ENCODE assay signal across 24 cellular contexts in the genomic region with DNA sequence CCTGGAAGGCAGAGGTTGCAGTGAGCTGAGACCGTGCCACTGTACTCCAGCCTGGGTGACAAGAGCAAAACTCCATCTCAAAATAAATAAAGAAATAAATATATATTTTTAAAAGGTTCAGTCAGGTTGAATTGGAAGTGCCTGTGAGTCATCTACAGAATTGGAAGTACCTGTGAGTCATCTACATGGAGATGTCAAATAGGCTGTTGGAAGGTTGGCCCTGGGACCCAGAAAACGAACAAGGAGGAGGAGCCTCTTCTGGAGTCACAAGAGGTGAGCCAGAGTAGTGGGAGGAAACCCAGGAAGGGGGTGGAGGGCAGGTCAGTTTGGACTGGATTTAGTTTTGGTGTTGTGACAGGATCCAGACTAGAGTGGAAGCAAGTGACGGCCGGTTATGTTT. TPM values are rescaled to one million over a fixed set of nuclear protein-coding genes. Genes with fewer than 3 reads are reported as not detected.
DNase-seq lines count a peak whose midpoint lies in the region; ATAC-seq, FAIRE-seq and TF ChIP-seq lines count a peak whose summit lies in the region.
"Had no signal": no experiment of that assay in that cellular context is flagged by ENCODE, and none has a peak within 500 bp of the region (broad histone marks: within the 10 kb centered on the region; RNA-seq: fewer than 3 reads in every experiment).

No MANE protein-coding gene starts in this region.

- no peak for TF ChIP-seq RAD21 in A549 (conservative IDR thresholded peaks at IDR 0.05 in 1 of 2, IDR thresholded peaks at IDR 0.05 in 1 of 2)

- TF ChIP-seq EP300 in A549 (IDR thresholded peaks at IDR 0.05), result no peak

- WGBS in A549 (ENCODE audit: missing lambda C conversion rate), result 49% methylated on average over 4 of the region's 4 CpGs
- 60% methylated on average over 4 of the region's 4 CpGs for WGBS in prostate gland

- CTCF ChIA-PET in A549 (lab: Yijun Ruan, JAX), result no interaction called here

- TF ChIP-seq CTCF in A549 (IDR thresholded peaks at IDR 0.05) (no peak), RWPE2 (IDR thresholded peaks at IDR 0.05; ENCODE audit: poor library complexity, severe bottlenecking) (no peak), prostate gland (IDR thresholded peaks at IDR 0.05) (no peak)

- TF ChIP-seq POLR2A in A549 (IDR thresholded peaks at IDR 0.05; ENCODE audit: low read length) (no peak), prostate gland (IDR thresholded peaks at IDR 0.05) (no peak)

- H3K4me1 ChIP-seq in A549 (peaks cover 73% of the 10 kb centered on the region), RWPE2 (ENCODE audit: insufficient read depth, poor library complexity, severe bottlenecking) (peaks cover 24% of the 10 kb centered on the region), prostate gland (replicated peaks) (no peaks in the 10 kb centered on the region)

- no peak overlapping the region for H3K4me2 ChIP-seq in A549
- H3K4me2 ChIP-seq: PC-9 had no signal

- H3K4me3 ChIP-seq in A549, result no peak overlapping the region
- no peak overlapping the region for H3K4me3 ChIP-seq in RWPE2 (ENCODE audit: severe bottlenecking)
- H3K4me3 ChIP-seq in prostate gland, result no peak overlapping the region
- H3K4me3 ChIP-seq: colonic mucosa, pancreas, PC-9, SJCRH30, vagina had no signal

- H3K27ac ChIP-seq in A549, result peak overlapping the region; percentile 26 to 88
- no peak overlapping the region for H3K27ac ChIP-seq in RWPE2 (ENCODE audit: poor library complexity, severe bottlenecking)
- no peak overlapping the region for H3K27ac ChIP-seq in prostate gland
- H3K27ac ChIP-seq: colonic mucosa, pancreas, SJCRH30, vagina had no signal

- ATAC-seq in A549 (no peak), RWPE2 (ENCODE audit: low read depth) (peak; percentile 53), HG02885 (IDR thresholded peaks at IDR 0.05; ENCODE audit: poor library complexity, unreplicated experiment) (no peak)
- ATAC-seq: left colon, pancreas, sciatic nerve had no signal

- POLR2A ChIA-PET in A549 (lab: Yijun Ruan, JAX), result no interaction called here

- intact Hi-C loops in prostate gland (cut with DNase I), result no loop called here

- H3K27me3 ChIP-seq in RWPE2 (ENCODE audit: insufficient read depth, poor library complexity, severe bottlenecking) (no peaks in the 10 kb centered on the region), prostate gland (replicated peaks; ENCODE audit: insufficient read depth) (no peaks in the 10 kb centered on the region)
- H3K27me3 ChIP-seq: colonic mucosa, pancreas, SJCRH30, vagina had no signal

- DNase-seq in A549 (ENCODE audit: low read depth in 1 of 2, low spot score in 1 of 2) (peak in 1 of 2 experiments; percentile 78), DMS53 (lab: John Stamatoyannopoulos, UW) (peak; percentile 64), RWPE2 (ENCODE audit: low spot score) (no peak), kidney tubule cell (ENCODE audit: low spot score) (peak; percentile 85), prostate gland (ENCODE audit: low spot score) (no peak), NCI-H1436 treated with DMSO at 0.1 percent for 48 hours (lab: John Stamatoyannopoulos, UW) (no peak)
- DNase-seq: activated effector memory CD4-positive, alpha-beta T cell treated with Interleukin-2 at 50 U/mL for 16 hours; CD4-positive, alpha-beta memory T cell; colonic mucosa; DMS153; left colon; NCI-H1048; NCI-H1930; NCI-H345; pancreas; SJCRH30; T-helper 1 cell had no signal

- H3K9me3 ChIP-seq in A549 (no peaks in the 10 kb centered on the region), RWPE2 (ENCODE audit: severe bottlenecking) (no peaks in the 10 kb centered on the region), prostate gland (no peaks in the 10 kb centered on the region)
- H3K9me3 ChIP-seq: colonic mucosa, pancreas, SJCRH30, vagina had no signal

- H3K36me3 ChIP-seq in RWPE2 (ENCODE audit: low read depth) (no peaks in the 10 kb centered on the region), prostate gland (no peaks in the 10 kb centered on the region)
- H3K36me3 ChIP-seq: colonic mucosa, pancreas, SJCRH30, vagina had no signal

- no peak for FAIRE-seq in A549 (lab: Jason Lieb, UNC)
- FAIRE-seq: GM12891, pancreas had no signal

TF ChIP-seq in A549, 52 proteins besides CTCF, POLR2A, EP300 and RAD21:
- TF ChIP-seq FOSL2 (IDR thresholded peaks at IDR 0.05), result no peak
- peak; percentile 82 for TF ChIP-seq FOSL2 (CRISPR knock-in tag; IDR thresholded peaks at IDR 0.05)
- TF ChIP-seq NR3C1 (IDR thresholded peaks at IDR 0.05), result no peak

RNA-seq across cellular contexts. Expression of gene SCYGR1, which starts 15.2 kb away (rescaled TPM):
- polyA plus RNA-seq in A549 (2011; rRNA removed), result not detected in 2 replicates
- polyA plus RNA-seq in A549 (2012; cell fraction: cytosol; rRNA removed), result not detected in 2 replicates
- not detected in 2 replicates for polyA plus RNA-seq in A549 (2012; cell fraction: nucleus; rRNA removed)
- polyA plus RNA-seq in A549 (2017; fragmentation: RNase III; extraction: RNeasy Plus Mini Kit Qiagen cat#74134 plus additional on column Dnase treatment), result not detected in 3 replicates
- polyA minus RNA-seq in A549 (2011; rRNA and poly(A)+ RNA removed), result not detected in 2 replicates
- not detected for total RNA-seq in prostate gland
- total RNA-seq: CD4-positive, alpha-beta memory T cell; colonic mucosa; fibroblast of lung; left colon; pancreas; PC-9; sciatic nerve; SJCRH30; temporal lobe; vagina had no signal
- polyA plus RNA-seq: CD4-positive, alpha-beta memory T cell; fibroblast of lung; pancreas had no signal

RNA-seq across cellular contexts. Expression of gene TM4SF20, which starts 23.9 kb away (rescaled TPM):
- 136 and 160 TPM in 2 replicates for polyA plus RNA-seq in A549 (2011; rRNA removed)
- polyA plus RNA-seq in A549 (2012; cell fraction: cytosol; rRNA removed), result 12.5 and 15.3 TPM in 2 replicates
- 4.3 and 6.4 TPM in 2 replicates for polyA plus RNA-seq in A549 (2012; cell fraction: nucleus; rRNA removed)
- 37.5 to 59.3 TPM (median 42.7 TPM) in 3 replicates for polyA plus RNA-seq in A549 (2017; fragmentation: RNase III; extraction: RNeasy Plus Mini Kit Qiagen cat#74134 plus additional on column Dnase treatment)
- polyA minus RNA-seq in A549 (2011; rRNA and poly(A)+ RNA removed), result 47.5 and 54.8 TPM in 2 replicates
- total RNA-seq in prostate gland, result not detected
- total RNA-seq: CD4-positive, alpha-beta memory T cell; fibroblast of lung; pancreas; PC-9; sciatic nerve; SJCRH30; temporal lobe; vagina had no signal
- polyA plus RNA-seq: CD4-positive, alpha-beta memory T cell; pancreas had no signal

Comparison
In these comparisons a context has a peak if more than half of its experiments do, and no peak if none do; other contexts are left out.
1. DNase-seq: peak in DMS53 (single experiment) and kidney tubule cell (single experiment); none in RWPE2 (single experiment), prostate gland (single experiment) and NCI-H1436 treated with DMSO at 0.1 percent for 48 hours (single experiment).
2. H3K27ac ChIP-seq: peak in A549 (2 of 2); none in RWPE2 (single experiment) and prostate gland (0 of 2).